Comparison of ENCODE assay signal across 8 cellular contexts in genomic region chr1:220037810-220038209, GRCh38. TPM values are rescaled to one million over a fixed set of nuclear protein-coding genes. Genes with fewer than 3 reads are reported as not detected.
A peak's percentile ranks its signal among the peaks of the same experiment; 100 is the strongest.
DNase-seq lines count a peak whose midpoint lies in the region; ATAC-seq and TF ChIP-seq lines count a peak whose summit lies in the region.
"Not testable (repeated sequence)": the region's sequence is repeated elsewhere in the genome, so short reads cannot be mapped to it uniquely, and the experiment has no call there.

No MANE protein-coding gene starts in this region.

- H3K4me3 ChIP-seq in CD4-positive, alpha-beta memory T cell (ENCODE audit: low read length in 2 of 2); GM23338; fibroblast of mammary gland (ENCODE audit: control insufficient read depth, low read depth, low read length): not testable (repeated sequence)

- TF ChIP-seq CTCF in GM23338 (conservative IDR thresholded peaks at IDR 0.05; ENCODE audit: low read depth in 2 of 2) (peak in 1 of 2 experiments; percentile 21; a peak in 1 of 4 replicates), fibroblast of mammary gland (conservative IDR thresholded peaks at IDR 0.05; ENCODE audit: control insufficient read depth, insufficient read depth, low read depth, low read length) (peak; percentile 9)
- not testable (repeated sequence) for TF ChIP-seq CTCF in WTC11 (IDR thresholded peaks at IDR 0.05); natural killer cell (IDR thresholded peaks at IDR 0.05)

- peak overlapping the region in 2 of 8 donors; percentile 17 to 24 for H3K4me3 Mint-ChIP-seq in CD4-positive, alpha-beta memory T cell
- not testable (repeated sequence) for H3K4me3 Mint-ChIP-seq in GM23338; WTC11; activated T-cell treated with anti-CD3 and anti-CD28 coated beads, Interleukin-2, amount 50 U/mL, for 24 hours; natural killer cell
- H3K4me3 Mint-ChIP-seq in activated naive CD8-positive, alpha-beta T cell, result peak overlapping the region; percentile 33

- CTCF ChIA-PET in CD4-positive, alpha-beta memory T cell (lab: Charles Lee; ENCODE audit: partially characterized antibody), result interaction anchor here (0.7 kb wide), 2 partner anchors 66 to 178 kb away, joined by 3 to 4 read pairs; no protein-coding TSS in a partner anchor
- CTCF ChIA-PET in WTC11 (lab: Charles Lee), result interaction anchor here (1.0 kb wide), 1 partner anchor 26 kb away, joined by 3 read pairs; no protein-coding TSS in a partner anchor

- H3K27me3 Mint-ChIP-seq in CD4-positive, alpha-beta memory T cell; GM23338 (ENCODE audit: insufficient read depth, low read depth, poor library complexity); WTC11 (ENCODE audit: low read depth); activated T-cell treated with anti-CD3 and anti-CD28 coated beads, Interleukin-2, amount 50 U/mL, for 24 hours; activated naive CD8-positive, alpha-beta T cell; natural killer cell (ENCODE audit: low read depth in 2 of 2): not testable (repeated sequence)

- POLR2A ChIA-PET in CD4-positive, alpha-beta memory T cell (lab: Charles Lee; ENCODE audit: partially characterized antibody); WTC11 (lab: Charles Lee): not testable (repeated sequence)

- H3K9me3 ChIP-seq in CD4-positive, alpha-beta memory T cell (ENCODE audit: control insufficient read depth in 1 of 2, low read length in 2 of 2), result not testable (repeated sequence)

- ATAC-seq in GM23338, WTC11: not testable (repeated sequence)
- peak; percentile 55 to 70 (median 65) for ATAC-seq in natural killer cell

- H3K4me1 Mint-ChIP-seq in CD4-positive, alpha-beta memory T cell, result peaks cover 19 to 40% (median 22%) of the 10 kb centered on the region in 4 donors
- H3K4me1 Mint-ChIP-seq in GM23338, WTC11: not testable (repeated sequence)
- peaks cover 47% of the 10 kb centered on the region for H3K4me1 Mint-ChIP-seq in activated T-cell treated with anti-CD3 and anti-CD28 coated beads, Interleukin-2, amount 50 U/mL, for 24 hours (ENCODE audit: low read depth)
- peaks cover 31% of the 10 kb centered on the region for H3K4me1 Mint-ChIP-seq in activated naive CD8-positive, alpha-beta T cell (ENCODE audit: low read depth)
- H3K4me1 Mint-ChIP-seq in natural killer cell, result peaks cover 14 to 20% of the 10 kb centered on the region in 2 donors

- not testable (repeated sequence) for H3K27ac ChIP-seq in CD4-positive, alpha-beta memory T cell (ENCODE audit: low read depth, low read length); GM23338 (ENCODE audit: low read depth)

- H3K36me3 ChIP-seq in CD4-positive, alpha-beta memory T cell (ENCODE audit: insufficient read depth, low read length), result peaks cover 17% of the 10 kb centered on the region
- peaks cover 18% of the 10 kb centered on the region for H3K36me3 ChIP-seq in GM23338 (ENCODE audit: insufficient read depth)

- H3K27me3 ChIP-seq in CD4-positive, alpha-beta memory T cell (ENCODE audit: insufficient read depth, low read length); GM23338 (ENCODE audit: insufficient read depth): not testable (repeated sequence)

- peaks cover 21 to 52% of the 10 kb centered on the region in 2 donors for H3K36me3 Mint-ChIP-seq in CD4-positive, alpha-beta memory T cell
- peaks cover 50% of the 10 kb centered on the region for H3K36me3 Mint-ChIP-seq in GM23338 (ENCODE audit: low read depth)
- H3K36me3 Mint-ChIP-seq in WTC11, result peaks cover 37% of the 10 kb centered on the region
- H3K36me3 Mint-ChIP-seq in activated T-cell treated with anti-CD3 and anti-CD28 coated beads, Interleukin-2, amount 50 U/mL, for 24 hours (ENCODE audit: low read depth), result peaks cover 88% of the 10 kb centered on the region
- H3K36me3 Mint-ChIP-seq in activated naive CD8-positive, alpha-beta T cell; natural killer cell: not testable (repeated sequence)

- intact Hi-C loops in CD4-positive, alpha-beta memory T cell (cut with micrococcal nuclease); natural killer cell (cut with micrococcal nuclease): not testable (repeated sequence)

- not testable (repeated sequence) for H3K4me2 ChIP-seq in GM23338

- DNase-seq in CD4-positive, alpha-beta memory T cell, result peak in 1 of 5 donors; percentile 4
- DNase-seq in GM23338 (ENCODE audit: low spot score) (peak; percentile 1), NAMALWA (ENCODE audit: low spot score) (peak; percentile 49)
- not testable (repeated sequence) for DNase-seq in WTC11 (ENCODE audit: low spot score); activated T-cell treated with anti-CD3 and anti-CD28 coated beads, Interleukin-2, amount 50 U/mL, for 24 hours; fibroblast of mammary gland (ENCODE audit: low read depth); natural killer cell

- H4K20me1 ChIP-seq in GM23338 (replicated peaks; ENCODE audit: insufficient read depth), result not testable (repeated sequence)

- peak overlapping the region in 5 of 7 donors; percentile 2 to 68 (median 17) for H3K27ac Mint-ChIP-seq in CD4-positive, alpha-beta memory T cell
- not testable (repeated sequence) for H3K27ac Mint-ChIP-seq in GM23338; activated naive CD8-positive, alpha-beta T cell; natural killer cell
- 0 out of 2 replicates have a peak overlapping the region, but pooled peaks have one; percentile 58 for H3K27ac Mint-ChIP-seq in WTC11
- H3K27ac Mint-ChIP-seq in activated T-cell treated with anti-CD3 and anti-CD28 coated beads, Interleukin-2, amount 50 U/mL, for 24 hours, result peak overlapping the region; percentile 2

- not testable (repeated sequence) for H2AFZ ChIP-seq in GM23338

- H3F3A ChIP-seq in GM23338 (replicated peaks; ENCODE audit: low read depth), result not testable (repeated sequence)

- not testable (repeated sequence) for H3K9me2 ChIP-seq in GM23338 (ENCODE audit: insufficient read depth)

- H3K9me3 Mint-ChIP-seq in CD4-positive, alpha-beta memory T cell; GM23338; WTC11; activated T-cell treated with anti-CD3 and anti-CD28 coated beads, Interleukin-2, amount 50 U/mL, for 24 hours; activated naive CD8-positive, alpha-beta T cell (ENCODE audit: low read depth); natural killer cell: not testable (repeated sequence)

- H3K79me2 ChIP-seq in GM23338 (replicated peaks; ENCODE audit: insufficient read depth), result peaks cover 85% of the 10 kb centered on the region

- peaks cover 19% of the 10 kb centered on the region for H3K4me1 ChIP-seq in CD4-positive, alpha-beta memory T cell (ENCODE audit: insufficient read depth, low read length)
- H3K4me1 ChIP-seq in GM23338 (ENCODE audit: insufficient read depth), result not testable (repeated sequence)

RNA-seq across cellular contexts. Expression of gene EPRS1, which starts 8.5 kb away (rescaled TPM):
- 100 to 1,000 TPM in 1 of 2 experiments, 10 to 100 TPM in 1; 98.7 to 116 TPM for total RNA-seq in CD4-positive, alpha-beta memory T cell
- 10 to 100 TPM; 30.5 to 59.8 TPM for polyA plus RNA-seq in CD4-positive, alpha-beta memory T cell
- 115 and 133 TPM in 2 replicates for total RNA-seq in GM23338 (2014; rRNA removed; shearing (Covaris generic))
- 140 and 158 TPM in 2 replicates for polyA plus RNA-seq in GM23338 (2016; fragmentation: Nextera tagmentation; extraction: Ambion mirVana)
- total RNA-seq in WTC11 (2021) (132 to 140 TPM (median 133 TPM) in 3 replicates), natural killer cell (10 to 100 TPM; 46.8 to 61.2 (median 47.4) TPM)

RNA-seq across cellular contexts. Expression of gene BPNT1, which starts 51.8 kb away (rescaled TPM):
- total RNA-seq in CD4-positive, alpha-beta memory T cell, result 10 to 100 TPM; 11.4 to 14.1 TPM
- 10 to 100 TPM; 11.2 to 15.9 TPM for polyA plus RNA-seq in CD4-positive, alpha-beta memory T cell
- total RNA-seq in GM23338 (2014; rRNA removed; shearing (Covaris generic)), result 16.9 and 17.2 TPM in 2 replicates
- 8.9 and 9.6 TPM in 2 replicates for polyA plus RNA-seq in GM23338 (2016; fragmentation: Nextera tagmentation; extraction: Ambion mirVana)
- total RNA-seq in WTC11 (2021), result 12.8 to 14.4 TPM (median 13.7 TPM) in 3 replicates
- 10 to 100 TPM in 1 of 3 donors, 1 to 10 TPM in 2; 8.8 to 11.6 (median 8.9) TPM for total RNA-seq in natural killer cell

RNA-seq across cellular contexts. Expression of gene IARS2, which starts 56.1 kb away (rescaled TPM):
- total RNA-seq in CD4-positive, alpha-beta memory T cell, result 10 to 100 TPM; 46.0 to 48.5 TPM
- 10 to 100 TPM; 72.4 to 88.8 TPM for polyA plus RNA-seq in CD4-positive, alpha-beta memory T cell
- total RNA-seq in GM23338 (2014; rRNA removed; shearing (Covaris generic)), result 74.4 and 75.6 TPM in 2 replicates
- polyA plus RNA-seq in GM23338 (2016; fragmentation: Nextera tagmentation; extraction: Ambion mirVana), result 29.7 and 33.3 TPM in 2 replicates
- total RNA-seq in WTC11 (2021), result 72.3 to 73.9 TPM (median 73.6 TPM) in 3 replicates
- 10 to 100 TPM; 27.5 to 35.0 (median 34.0) TPM for total RNA-seq in natural killer cell
